Comparison of ENCODE assay signal across 1 cellular context in genomic region chr9:128121924-128122808, GRCh38.
TF ChIP-seq lines count a peak whose summit lies in the region.

No MANE protein-coding gene starts in this region.

TF ChIP-seq in GM12878, 131 proteins besides CTCF, POLR2A, EP300 and RAD21:
- TF ChIP-seq JUND (IDR thresholded peaks at IDR 0.05; ENCODE audit: low read depth, low read length) = no peak
- TF ChIP-seq BCL11A (IDR thresholded peaks at IDR 0.05; ENCODE audit: low read depth, low read length) = no peak
- no peak for TF ChIP-seq GATAD2B (conservative IDR thresholded peaks at IDR 0.05; ENCODE audit: low read depth)
- no peak for TF ChIP-seq NFYA (IDR thresholded peaks at IDR 0.05; ENCODE audit: borderline replicate concordance, low read depth, low read length)
- no peak for TF ChIP-seq SMAD5 (IDR thresholded peaks at IDR 0.05; ENCODE audit: low read depth)
- TF ChIP-seq, protein P1, sequence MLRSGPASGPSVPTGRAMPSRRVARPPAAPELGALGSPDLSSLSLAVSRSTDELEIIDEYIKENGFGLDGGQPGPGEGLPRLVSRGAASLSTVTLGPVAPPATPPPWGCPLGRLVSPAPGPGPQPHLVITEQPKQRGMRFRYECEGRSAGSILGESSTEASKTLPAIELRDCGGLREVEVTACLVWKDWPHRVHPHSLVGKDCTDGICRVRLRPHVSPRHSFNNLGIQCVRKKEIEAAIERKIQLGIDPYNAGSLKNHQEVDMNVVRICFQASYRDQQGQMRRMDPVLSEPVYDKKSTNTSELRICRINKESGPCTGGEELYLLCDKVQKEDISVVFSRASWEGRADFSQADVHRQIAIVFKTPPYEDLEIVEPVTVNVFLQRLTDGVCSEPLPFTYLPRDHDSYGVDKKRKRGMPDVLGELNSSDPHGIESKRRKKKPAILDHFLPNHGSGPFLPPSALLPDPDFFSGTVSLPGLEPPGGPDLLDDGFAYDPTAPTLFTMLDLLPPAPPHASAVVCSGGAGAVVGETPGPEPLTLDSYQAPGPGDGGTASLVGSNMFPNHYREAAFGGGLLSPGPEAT (IDR thresholded peaks at IDR 0.05; ENCODE audit: low read depth) = no peak
- TF ChIP-seq POLR2AphosphoS2 (IDR thresholded peaks at IDR 0.05; ENCODE audit: low read depth, low read length) = no peak
